ENCODE assay signal across 11 cellular contexts in the genomic region with DNA sequence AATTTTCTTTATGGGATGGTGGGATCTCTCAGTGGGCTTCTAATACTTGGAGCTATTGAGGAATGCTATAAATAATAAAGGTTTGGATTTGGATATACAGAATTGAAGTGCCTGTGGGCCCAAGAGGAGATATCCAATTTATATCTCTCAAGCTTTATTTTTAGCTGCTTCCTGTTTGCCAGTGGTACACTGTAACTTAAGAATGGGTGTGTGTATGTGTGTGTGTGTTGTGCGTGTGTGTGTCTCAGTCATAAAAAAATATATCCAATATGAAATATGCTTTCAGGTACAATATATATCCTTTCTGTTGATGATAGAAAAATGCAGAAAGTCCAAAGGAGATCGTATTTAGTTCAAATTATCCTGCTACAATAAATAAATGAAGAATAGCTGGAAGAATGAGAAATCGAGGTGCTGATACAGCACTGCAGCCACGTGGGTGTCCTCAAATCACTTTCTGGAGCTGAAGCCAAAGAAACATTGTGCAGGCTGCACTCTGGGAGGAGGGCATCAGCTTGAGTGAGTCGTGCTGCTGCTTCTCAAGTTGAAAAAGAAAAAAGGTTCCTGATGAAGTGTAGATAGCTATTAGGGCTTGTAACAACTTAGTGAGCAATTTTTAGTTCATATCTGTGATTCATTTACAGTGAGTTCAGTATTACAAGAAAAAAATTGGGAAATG. TPM values are rescaled to one million over a fixed set of nuclear protein-coding genes. Genes with fewer than 3 reads are reported as not detected.
DNase-seq lines count a peak whose midpoint lies in the region; ATAC-seq, FAIRE-seq and TF ChIP-seq lines count a peak whose summit lies in the region.
"Had no signal": no experiment of that assay in that cellular context is flagged by ENCODE, and none has a peak within 500 bp of the region (broad histone marks: within the 10 kb centered on the region; RNA-seq: fewer than 3 reads in every experiment).

No MANE protein-coding gene starts in this region.

- H3K9me3 ChIP-seq in SK-N-MC (ENCODE audit: low read depth, low read length) (no peaks in the 10 kb centered on the region), ovary (no peaks in the 10 kb centered on the region)
- H3K9me3 ChIP-seq: lower lobe of right lung had no signal

- H3K9ac ChIP-seq in SK-N-MC (ENCODE audit: insufficient read length), result peak overlapping the region; percentile 27

- no peak overlapping the region for H3K4me3 Mint-ChIP-seq in activated CD4-positive, alpha-beta memory T cell treated with anti-CD3 and anti-CD28 coated beads, Interleukin-2, amount 10 ng/mL, durations not matched to agents 7 days and 5 days
- no peak overlapping the region for H3K4me3 Mint-ChIP-seq in activated naive CD8-positive, alpha-beta T cell treated with anti-CD3 and anti-CD28 coated beads for 36 hours
- no peak overlapping the region for H3K4me3 Mint-ChIP-seq in activated CD4-positive, alpha-beta T cell treated with anti-CD3 and anti-CD28 coated beads, Interleukin-2, amount 10 ng/mL, durations not matched to agents 7 days and 5 days

- TF ChIP-seq POLR2A in GM12891 (IDR thresholded peaks at IDR 0.05; ENCODE audit: low read depth, low read length), result no peak
- no peak for TF ChIP-seq POLR2A in ovary (IDR thresholded peaks at IDR 0.05)

- TF ChIP-seq CTCF in ovary (IDR thresholded peaks at IDR 0.05), result no peak

- no peak overlapping the region for H3K27ac Mint-ChIP-seq in activated CD4-positive, alpha-beta memory T cell treated with anti-CD3 and anti-CD28 coated beads, Interleukin-2, amount 10 ng/mL, durations not matched to agents 7 days and 5 days
- no peak overlapping the region for H3K27ac Mint-ChIP-seq in activated naive CD8-positive, alpha-beta T cell treated with anti-CD3 and anti-CD28 coated beads for 36 hours
- no peak overlapping the region for H3K27ac Mint-ChIP-seq in activated CD4-positive, alpha-beta T cell treated with anti-CD3 and anti-CD28 coated beads, Interleukin-2, amount 10 ng/mL, durations not matched to agents 7 days and 5 days

- peak overlapping the region; percentile 64 for H3K4me3 ChIP-seq in SK-N-MC
- H3K4me3 ChIP-seq in ovary, result no peak overlapping the region
- H3K4me3 ChIP-seq: K562, lower lobe of right lung had no signal

- H3K9me3 Mint-ChIP-seq in activated CD4-positive, alpha-beta memory T cell treated with anti-CD3 and anti-CD28 coated beads, Interleukin-2, amount 10 ng/mL, durations not matched to agents 7 days and 5 days, result no peaks in the 10 kb centered on the region
- no peaks in the 10 kb centered on the region for H3K9me3 Mint-ChIP-seq in activated naive CD8-positive, alpha-beta T cell treated with anti-CD3 and anti-CD28 coated beads for 36 hours
- H3K9me3 Mint-ChIP-seq in activated CD4-positive, alpha-beta T cell treated with anti-CD3 and anti-CD28 coated beads, Interleukin-2, amount 10 ng/mL, durations not matched to agents 7 days and 5 days, result no peaks in the 10 kb centered on the region

- POLR2A ChIA-PET in activated CD4-positive, alpha-beta memory T cell treated with anti-CD3 and anti-CD28 coated beads, Interleukin-2, amount 10 ng/mL, durations not matched to agents 7 days and 5 days (lab: Charles Lee), result no interaction called here
- POLR2A ChIA-PET in activated CD4-positive, alpha-beta T cell treated with anti-CD3 and anti-CD28 coated beads, Interleukin-2, amount 10 ng/mL, durations not matched to agents 7 days and 5 days (lab: Charles Lee), result no interaction called here

- FAIRE-seq in GM12891 (lab: Jason Lieb, UNC), result peak; percentile 90
- FAIRE-seq: colon, K562 had no signal

- TF ChIP-seq EP300 in ovary (IDR thresholded peaks at IDR 0.05), result no peak

- peaks cover 2% of the 10 kb centered on the region for H3K27me3 Mint-ChIP-seq in activated CD4-positive, alpha-beta memory T cell treated with anti-CD3 and anti-CD28 coated beads, Interleukin-2, amount 10 ng/mL, durations not matched to agents 7 days and 5 days
- no peaks in the 10 kb centered on the region for H3K27me3 Mint-ChIP-seq in activated naive CD8-positive, alpha-beta T cell treated with anti-CD3 and anti-CD28 coated beads for 36 hours
- peaks cover 6% of the 10 kb centered on the region for H3K27me3 Mint-ChIP-seq in activated CD4-positive, alpha-beta T cell treated with anti-CD3 and anti-CD28 coated beads, Interleukin-2, amount 10 ng/mL, durations not matched to agents 7 days and 5 days

- DNase-seq in GM12891 (ENCODE audit: insufficient read length, low spot score) (no peak), SK-N-MC (ENCODE audit: low read depth, low spot score) (no peak), glomerular visceral epithelial cell (ENCODE audit: extremely low spot score) (peak; percentile 38), sciatic nerve (ENCODE audit: low spot score) (no peak), ovary (no peak)
- DNase-seq in activated CD4-positive, alpha-beta memory T cell treated with anti-CD3 and anti-CD28 coated beads, Interleukin-2, amount 10 ng/mL, durations not matched to agents 7 days and 5 days, result no peak
- DNase-seq in activated naive CD8-positive, alpha-beta T cell treated with anti-CD3 and anti-CD28 coated beads for 36 hours, result no peak
- DNase-seq in activated CD4-positive, alpha-beta T cell treated with anti-CD3 and anti-CD28 coated beads, Interleukin-2, amount 10 ng/mL, durations not matched to agents 7 days and 5 days, result no peak
- DNase-seq: lower lobe of right lung had no signal

- whole genome bisulfite sequencing in ovary, 3 donors, result 10 to 16% (median 12%) methylated on average over 5 of the region's 5 CpGs

- no peaks in the 10 kb centered on the region for H3K4me1 Mint-ChIP-seq in activated CD4-positive, alpha-beta memory T cell treated with anti-CD3 and anti-CD28 coated beads, Interleukin-2, amount 10 ng/mL, durations not matched to agents 7 days and 5 days
- H3K4me1 Mint-ChIP-seq in activated naive CD8-positive, alpha-beta T cell treated with anti-CD3 and anti-CD28 coated beads for 36 hours, result peaks cover 2% of the 10 kb centered on the region
- no peaks in the 10 kb centered on the region for H3K4me1 Mint-ChIP-seq in activated CD4-positive, alpha-beta T cell treated with anti-CD3 and anti-CD28 coated beads, Interleukin-2, amount 10 ng/mL, durations not matched to agents 7 days and 5 days

- H3K36me3 Mint-ChIP-seq in activated CD4-positive, alpha-beta memory T cell treated with anti-CD3 and anti-CD28 coated beads, Interleukin-2, amount 10 ng/mL, durations not matched to agents 7 days and 5 days (ENCODE audit: low read depth), result no peaks in the 10 kb centered on the region
- no peaks in the 10 kb centered on the region for H3K36me3 Mint-ChIP-seq in activated naive CD8-positive, alpha-beta T cell treated with anti-CD3 and anti-CD28 coated beads for 36 hours
- H3K36me3 Mint-ChIP-seq in activated CD4-positive, alpha-beta T cell treated with anti-CD3 and anti-CD28 coated beads, Interleukin-2, amount 10 ng/mL, durations not matched to agents 7 days and 5 days (ENCODE audit: low read depth), result no peaks in the 10 kb centered on the region

- intact Hi-C loops in sciatic nerve (cut with DNase I), result no loop called here
- intact Hi-C loops in ovary (cut with DNase I), result no loop called here

- CTCF ChIA-PET in activated CD4-positive, alpha-beta memory T cell treated with anti-CD3 and anti-CD28 coated beads, Interleukin-2, amount 10 ng/mL, durations not matched to agents 7 days and 5 days (lab: Charles Lee), result no interaction called here
- CTCF ChIA-PET in activated CD4-positive, alpha-beta T cell treated with anti-CD3 and anti-CD28 coated beads, Interleukin-2, amount 10 ng/mL, durations not matched to agents 7 days and 5 days (lab: Charles Lee), result interaction anchor here (0.7 to 1.4 kb wide), 2 partner anchors 11 to 126 kb away, joined by 3 to 4 read pairs; no protein-coding TSS in a partner anchor

- H3K27me3 ChIP-seq in ovary, result no peaks in the 10 kb centered on the region

- ATAC-seq in sciatic nerve, result peak; percentile 72
- ATAC-seq: K562 had no signal

- H3K36me3 ChIP-seq in SK-N-MC (ENCODE audit: insufficient read depth, low read length) (no peaks in the 10 kb centered on the region), ovary (no peaks in the 10 kb centered on the region)
- H3K36me3 ChIP-seq: lower lobe of right lung had no signal

- peaks cover 2% of the 10 kb centered on the region for H3K4me1 ChIP-seq in ovary (ENCODE audit: insufficient read depth)

- H3K27ac ChIP-seq in SK-N-MC, result peak overlapping the region; percentile 94
- no peak overlapping the region for H3K27ac ChIP-seq in ovary
- H3K27ac ChIP-seq: lower lobe of right lung had no signal

TF ChIP-seq in GM12891, 5 proteins besides CTCF, POLR2A, EP300 and RAD21:
- TF ChIP-seq POLR2AphosphoS5 (IDR thresholded peaks at IDR 0.05; ENCODE audit: low read depth, low read length), result no peak
- no peak for TF ChIP-seq PAX5 (IDR thresholded peaks at IDR 0.05; ENCODE audit: insufficient read depth, low read length, severe bottlenecking)
- no peak for TF ChIP-seq TAF1 (IDR thresholded peaks at IDR 0.05; ENCODE audit: low read depth, low read length)
- TF ChIP-seq SPI1 (IDR thresholded peaks at IDR 0.05; ENCODE audit: low read depth, low read length), result no peak
- TF ChIP-seq POU2F2 (IDR thresholded peaks at IDR 0.05; ENCODE audit: low read depth, low read length), result no peak
TF ChIP-seq in GM12891: peak in this region for 0.

RNA-seq across cellular contexts. Expression of a gene that starts 40.3 kb away (rescaled TPM):
- 22.8 TPM for polyA plus RNA-seq in GM12891 (2012; ENCODE audit: low read depth, missing spikeins)
- total RNA-seq in sciatic nerve, result 82.7 TPM
- total RNA-seq in activated CD4-positive, alpha-beta memory T cell treated with anti-CD3 and anti-CD28 coated beads, Interleukin-2, amount 10 ng/mL, durations not matched to agents 7 days and 5 days, result 1 to 10 TPM; 5.1 to 7.5 TPM
- 1 to 10 TPM; 3.2 to 4.9 TPM for total RNA-seq in activated naive CD8-positive, alpha-beta T cell treated with anti-CD3 and anti-CD28 coated beads for 36 hours
- total RNA-seq in activated CD4-positive, alpha-beta T cell treated with anti-CD3 and anti-CD28 coated beads, Interleukin-2, amount 10 ng/mL, durations not matched to agents 7 days and 5 days, result 1 to 10 TPM; 3.6 to 4.2 TPM
- total RNA-seq in ovary, result 10 to 100 TPM; 27.9 to 61.6 (median 43.1) TPM
- polyA plus RNA-seq in ovary, result 10 to 100 TPM; 23.1 to 29.0 TPM

RNA-seq across cellular contexts. Expression of a gene that starts 50.1 kb away (rescaled TPM):
- polyA plus RNA-seq in GM12891 (2012; ENCODE audit: low read depth, missing spikeins), result 33.1 TPM
- total RNA-seq in sciatic nerve (5.5 TPM), ovary (1 to 10 TPM; 1.6 to 8.5 (median 3.0) TPM)
- 10 to 100 TPM; 11.2 to 13.1 TPM for total RNA-seq in activated CD4-positive, alpha-beta memory T cell treated with anti-CD3 and anti-CD28 coated beads, Interleukin-2, amount 10 ng/mL, durations not matched to agents 7 days and 5 days
- total RNA-seq in activated naive CD8-positive, alpha-beta T cell treated with anti-CD3 and anti-CD28 coated beads for 36 hours, result 1 to 10 TPM; 5.6 to 7.4 TPM
- total RNA-seq in activated CD4-positive, alpha-beta T cell treated with anti-CD3 and anti-CD28 coated beads, Interleukin-2, amount 10 ng/mL, durations not matched to agents 7 days and 5 days, result 10 to 100 TPM in 1 of 2 experiments, 1 to 10 TPM in 1; 7.7 to 10.3 TPM
- polyA plus RNA-seq in ovary, result 10 to 100 TPM in 1 of 2 donors, 1 to 10 TPM in 1; 5.2 to 14.0 TPM
- total RNA-seq: K562 had no signal
